1 cellular context compared by ENCODE assay signal in genomic region chr22:20908717-20909116, GRCh38. TPM values are rescaled to one million over a fixed set of nuclear protein-coding genes. Genes with fewer than 3 reads are reported as not detected.
"Had no signal": no experiment of that assay in that cellular context is flagged by ENCODE, and none has a peak within 500 bp of the region (broad histone marks: within the 10 kb centered on the region; RNA-seq: fewer than 3 reads in every experiment).

No MANE protein-coding gene starts in this region.

RNA-seq across cellular contexts. Expression of gene AIFM3, which starts 58.3 kb away (rescaled TPM):
- total RNA-seq: endothelial cell of umbilical vein had no signal
